Comparison of ENCODE assay signal across 8 cellular contexts in the genomic region with DNA sequence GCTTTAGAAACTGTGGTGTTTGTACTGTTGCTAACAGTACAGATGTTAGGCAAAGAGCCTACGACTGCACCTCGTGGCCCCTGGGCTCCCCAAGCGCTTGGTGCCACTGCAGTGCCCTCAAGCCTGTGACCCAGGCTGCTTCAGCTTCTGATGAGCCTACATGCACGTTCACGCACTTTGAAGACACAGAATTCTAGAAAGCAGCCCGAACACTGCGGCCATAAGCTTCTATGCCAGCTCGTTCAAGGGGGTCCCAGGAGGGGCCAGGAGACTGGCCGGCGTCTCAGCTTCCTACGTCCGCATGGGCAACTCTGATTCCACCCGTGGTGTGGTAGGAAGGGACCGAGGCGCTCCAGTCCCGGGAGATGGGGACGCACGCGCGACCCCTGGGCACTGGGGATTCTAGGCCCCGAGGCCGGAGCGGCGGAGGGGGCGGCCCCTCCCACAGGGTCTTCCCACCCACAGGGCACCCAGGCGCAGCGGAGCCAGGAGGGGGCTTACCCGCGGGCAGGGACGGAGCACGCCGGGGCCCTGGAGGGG. TPM values are rescaled to one million over a fixed set of nuclear protein-coding genes. Genes with fewer than 3 reads are reported as not detected.
A peak's percentile ranks its signal among the peaks of the same experiment; 100 is the strongest.
DNase-seq lines count a peak whose midpoint lies in the region; ATAC-seq and TF ChIP-seq lines count a peak whose summit lies in the region.

No MANE protein-coding gene starts in this region.

- no peaks in the 10 kb centered on the region; the same call in 1 of the 2 replicates for H3K36me3 ChIP-seq in iPS DF 6.9 (ENCODE audit: control insufficient read depth, insufficient read depth, low read length)

- H3K4me3 ChIP-seq in iPS DF 6.9 (ENCODE audit: low read length) (peak overlapping the region; percentile 72), skin epidermis (peak overlapping the region; percentile 24 to 66 (median 45))

- intact Hi-C loops in activated CD8-positive, alpha-beta T cell treated with anti-CD3 and anti-CD28 coated beads for 36 hours (cut with micrococcal nuclease), result no loop called here

- CTCF ChIA-PET in activated CD8-positive, alpha-beta T cell treated with anti-CD3 and anti-CD28 coated beads for 36 hours (lab: Charles Lee), result interaction anchor here (2.9 kb wide), 1 partner anchor 38 kb away, joined by 9 read pairs; no protein-coding TSS in a partner anchor

- no peak for TF ChIP-seq CTCF in activated CD8-positive, alpha-beta T cell treated with anti-CD3 and anti-CD28 coated beads for 36 hours (IDR thresholded peaks at IDR 0.05)

- H3K36me3 Mint-ChIP-seq in activated CD8-positive, alpha-beta T cell treated with anti-CD3 and anti-CD28 coated beads for 36 hours (ENCODE audit: low read depth), result no peaks in the 10 kb centered on the region

- no peaks in the 10 kb centered on the region for H3K27me3 ChIP-seq in iPS DF 6.9 (ENCODE audit: control insufficient read depth, insufficient read depth, low read length)

- POLR2A ChIA-PET in activated CD8-positive, alpha-beta T cell treated with anti-CD3 and anti-CD28 coated beads for 36 hours (lab: Charles Lee), result interaction anchor here (1.1 kb wide), 1 partner anchor 27 kb away, joined by 3 read pairs; no protein-coding TSS in a partner anchor

- no peaks in the 10 kb centered on the region for H3K9me3 ChIP-seq in iPS DF 6.9 (ENCODE audit: control insufficient read depth, insufficient read depth, low read length)

- DNase-seq in activated CD8-positive, alpha-beta T cell treated with anti-CD3 and anti-CD28 coated beads for 36 hours, result no peak
- DNase-seq in iPS DF 6.9 (ENCODE audit: low read depth, low spot score) (no peak), NCI-H1417 treated with DMSO at 0.1 percent for 48 hours (lab: John Stamatoyannopoulos, UW) (no peak), GDM1 (lab: John Stamatoyannopoulos, UW) (no peak)

- H3K4me1 ChIP-seq in iPS DF 6.9 (ENCODE audit: control insufficient read depth, insufficient read depth, low read length), result peaks cover 2% of the 10 kb centered on the region; the same call in 1 of the 2 replicates

- peak overlapping the region; percentile 46 for H3K4me3 Mint-ChIP-seq in activated CD8-positive, alpha-beta T cell treated with anti-CD3 and anti-CD28 coated beads for 36 hours

- no CpG with 5 or more reads among the region's 32 CpGs for WGBS in iPS DF 6.9 (ENCODE audit: insufficient coverage, insufficient read length)

- H3K27ac Mint-ChIP-seq in activated CD8-positive, alpha-beta T cell treated with anti-CD3 and anti-CD28 coated beads for 36 hours, result no peak overlapping the region

- H3K27ac ChIP-seq in iPS DF 6.9 (ENCODE audit: low read length), result no peak overlapping the region
- H3K27ac ChIP-seq in skin epidermis, result peak overlapping the region in 19 of 21 experiments; percentile 4 to 93 (median 64)

- peaks cover 3% of the 10 kb centered on the region for H3K4me1 Mint-ChIP-seq in activated CD8-positive, alpha-beta T cell treated with anti-CD3 and anti-CD28 coated beads for 36 hours (ENCODE audit: low read depth)

- peaks cover 28% of the 10 kb centered on the region for H3K27me3 Mint-ChIP-seq in activated CD8-positive, alpha-beta T cell treated with anti-CD3 and anti-CD28 coated beads for 36 hours

- no peaks in the 10 kb centered on the region for H3K9me3 Mint-ChIP-seq in activated CD8-positive, alpha-beta T cell treated with anti-CD3 and anti-CD28 coated beads for 36 hours

- ATAC-seq in HG02610 (IDR thresholded peaks at IDR 0.05; ENCODE audit: unreplicated experiment), result peak; percentile 18
- ATAC-seq in activated CD8-positive, alpha-beta T cell treated with anti-CD3 and anti-CD28 coated beads for 36 hours, result peak; percentile 25
- no peak for ATAC-seq in HG02623 (IDR thresholded peaks at IDR 0.05; ENCODE audit: unreplicated experiment)
- ATAC-seq in GM19452 (IDR thresholded peaks at IDR 0.05; ENCODE audit: unreplicated experiment), result no peak

RNA-seq across cellular contexts. Expression of gene MYO5C, which starts 0.7 kb away (rescaled TPM):
- total RNA-seq in activated CD8-positive, alpha-beta T cell treated with anti-CD3 and anti-CD28 coated beads for 36 hours, result 1 to 10 TPM; 1.3 to 1.9 TPM

Comparison
In these comparisons a context has a peak if more than half of its experiments do, and no peak if none do; other contexts are left out.
1. ATAC-seq: peak in HG02610 (single experiment) and activated CD8-positive, alpha-beta T cell treated with anti-CD3 and anti-CD28 coated beads for 36 hours (single experiment); none in HG02623 (single experiment) and GM19452 (single experiment).